ENCODE assay signal across 8 cellular contexts in the genomic region with DNA sequence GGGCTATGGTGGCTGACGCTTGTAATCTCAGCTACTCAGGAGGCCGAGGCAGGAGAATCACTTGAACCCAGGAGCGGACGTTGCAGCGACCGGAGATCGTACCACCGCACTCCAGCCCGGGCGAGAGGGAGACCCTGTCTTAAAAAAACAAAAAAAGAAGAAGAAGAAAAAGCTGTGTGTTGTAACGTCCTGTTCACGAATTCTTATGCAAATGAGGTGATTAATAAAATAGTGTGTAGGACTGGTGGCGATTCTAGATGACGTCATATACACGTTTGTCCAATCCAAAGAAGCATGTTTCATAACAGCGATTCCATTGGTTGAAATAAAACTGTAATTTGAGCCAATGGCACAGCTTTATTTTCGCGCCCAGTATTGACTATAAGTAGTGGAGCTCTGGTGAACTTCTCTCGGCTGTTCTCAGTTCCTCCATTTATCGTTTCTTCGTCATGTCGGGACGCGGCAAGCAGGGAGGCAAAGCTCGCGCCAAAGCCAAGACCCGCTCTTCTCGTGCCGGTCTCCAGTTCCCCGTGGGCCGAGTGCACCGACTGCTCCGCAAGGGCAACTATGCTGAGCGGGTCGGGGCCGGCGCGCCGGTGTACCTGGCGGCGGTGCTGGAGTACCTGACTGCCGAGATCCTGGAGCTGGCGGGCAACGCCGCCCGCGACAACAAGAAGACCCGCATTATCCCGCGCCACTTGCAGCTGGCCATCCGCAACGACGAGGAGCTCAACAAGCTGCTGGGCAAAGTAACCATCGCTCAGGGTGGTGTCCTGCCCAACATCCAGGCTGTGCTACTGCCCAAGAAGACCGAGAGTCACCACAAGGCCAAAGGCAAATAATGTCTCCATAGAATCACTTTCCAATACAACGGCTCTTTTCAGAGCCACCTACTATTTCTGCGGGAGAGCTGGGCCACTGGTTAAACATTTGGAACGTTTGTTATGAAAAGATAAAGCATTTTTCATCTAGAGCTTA. TPM values are rescaled to one million over a fixed set of nuclear protein-coding genes. Genes with fewer than 3 reads are reported as not detected.
DNase-seq lines count a peak whose midpoint lies in the region; ATAC-seq and TF ChIP-seq lines count a peak whose summit lies in the region.

No MANE protein-coding gene starts in this region.

- H3K27me3 Mint-ChIP-seq in CD8-positive, alpha-beta T cell (ENCODE audit: low read depth) = no peaks in the 10 kb centered on the region
- H3K27me3 Mint-ChIP-seq in activated CD4-positive, alpha-beta memory T cell treated with anti-CD3 and anti-CD28 coated beads, Interleukin-2, amount 10 ng/mL, durations not matched to agents 7 days and 5 days = peaks cover 4% of the 10 kb centered on the region
- no peaks in the 10 kb centered on the region for H3K27me3 Mint-ChIP-seq in effector memory CD8-positive, alpha-beta T cell

- peak overlapping the region; percentile 94 for H3K27ac Mint-ChIP-seq in CD8-positive, alpha-beta T cell
- H3K27ac Mint-ChIP-seq in activated CD4-positive, alpha-beta memory T cell treated with anti-CD3 and anti-CD28 coated beads, Interleukin-2, amount 10 ng/mL, durations not matched to agents 7 days and 5 days = peak overlapping the region; percentile 99
- H3K27ac Mint-ChIP-seq in effector memory CD8-positive, alpha-beta T cell = peak overlapping the region; percentile 92 to 95

- peaks cover 8% of the 10 kb centered on the region for H3K36me3 Mint-ChIP-seq in CD8-positive, alpha-beta T cell
- H3K36me3 Mint-ChIP-seq in activated CD4-positive, alpha-beta memory T cell treated with anti-CD3 and anti-CD28 coated beads, Interleukin-2, amount 10 ng/mL, durations not matched to agents 7 days and 5 days (ENCODE audit: low read depth) = peaks cover 18% of the 10 kb centered on the region
- peaks cover 48% of the 10 kb centered on the region for H3K36me3 Mint-ChIP-seq in effector memory CD8-positive, alpha-beta T cell (ENCODE audit: insufficient read depth)

- H3K4me3 ChIP-seq in CD8-positive, alpha-beta T cell (ENCODE audit: low read depth, low read length) = peak overlapping the region; percentile 71

- DNase-seq in CD8-positive, alpha-beta T cell = peak; percentile 37 to 77 (median 55)
- peak; percentile 99 for DNase-seq in NCI-H748 treated with DMSO at 0.1 percent for 48 hours (lab: John Stamatoyannopoulos, UW)
- peak; percentile 85 for DNase-seq in activated CD4-positive, alpha-beta memory T cell treated with anti-CD3 and anti-CD28 coated beads, Interleukin-2, amount 10 ng/mL, durations not matched to agents 7 days and 5 days
- peak; percentile 68 to 76 (median 71) for DNase-seq in effector memory CD8-positive, alpha-beta T cell
- peak; percentile 97 for DNase-seq in medulla oblongata (ENCODE audit: extremely low spot score)
- peak; percentile 37 for DNase-seq in stimulated activated CD8-positive, alpha-beta memory T cell treated with anti-CD3 and anti-CD28 coated beads, Interleukin-15, amount 100 ng/mL, for 24 hours (ENCODE audit: low read depth)

- peaks cover 2% of the 10 kb centered on the region for H3K9me3 Mint-ChIP-seq in CD8-positive, alpha-beta T cell
- no peaks in the 10 kb centered on the region for H3K9me3 Mint-ChIP-seq in activated CD4-positive, alpha-beta memory T cell treated with anti-CD3 and anti-CD28 coated beads, Interleukin-2, amount 10 ng/mL, durations not matched to agents 7 days and 5 days
- peaks cover 0 to 2% of the 10 kb centered on the region in 2 donors for H3K9me3 Mint-ChIP-seq in effector memory CD8-positive, alpha-beta T cell

- H3K4me1 Mint-ChIP-seq in CD8-positive, alpha-beta T cell (ENCODE audit: low read depth) = peaks cover 38% of the 10 kb centered on the region
- H3K4me1 Mint-ChIP-seq in activated CD4-positive, alpha-beta memory T cell treated with anti-CD3 and anti-CD28 coated beads, Interleukin-2, amount 10 ng/mL, durations not matched to agents 7 days and 5 days = peaks cover 61% of the 10 kb centered on the region
- peaks cover 35 to 43% of the 10 kb centered on the region in 2 donors for H3K4me1 Mint-ChIP-seq in effector memory CD8-positive, alpha-beta T cell (ENCODE audit: low read depth in 2 of 2)

- H3K4me3 Mint-ChIP-seq in CD8-positive, alpha-beta T cell = peak overlapping the region; percentile 95
- peak overlapping the region; percentile 81 for H3K4me3 Mint-ChIP-seq in activated CD4-positive, alpha-beta memory T cell treated with anti-CD3 and anti-CD28 coated beads, Interleukin-2, amount 10 ng/mL, durations not matched to agents 7 days and 5 days
- peak overlapping the region; percentile 87 to 92 for H3K4me3 Mint-ChIP-seq in effector memory CD8-positive, alpha-beta T cell

- intact Hi-C loops in CD8-positive, alpha-beta T cell (cut with DNase I, micrococcal nuclease) = loop anchor here (1.0 to 2.0 kb wide), 5 partner anchors 26 to 1742 kb away; a partner anchor contains a TSS

- peak overlapping the region; percentile 67 for H3K27ac ChIP-seq in CD8-positive, alpha-beta T cell (ENCODE audit: low read depth, low read length)

- peaks cover 17% of the 10 kb centered on the region for H3K4me1 ChIP-seq in CD8-positive, alpha-beta T cell (ENCODE audit: insufficient read depth, low read length)

- no peaks in the 10 kb centered on the region for H3K36me3 ChIP-seq in CD8-positive, alpha-beta T cell (ENCODE audit: insufficient read depth, low read length)

- POLR2A ChIA-PET in CD8-positive, alpha-beta T cell (lab: Charles Lee) = interaction anchor here (0.6 to 16.3 kb wide), 33 partner anchors 8 to 1848 kb away, joined by 3 to 746 read pairs (median 5); a partner anchor contains a TSS
- POLR2A ChIA-PET in activated CD4-positive, alpha-beta memory T cell treated with anti-CD3 and anti-CD28 coated beads, Interleukin-2, amount 10 ng/mL, durations not matched to agents 7 days and 5 days (lab: Charles Lee) = interaction anchor here (0.7 to 18.7 kb wide), 61 partner anchors 8 to 1848 kb away, joined by 3 to 2396 read pairs (median 10); a partner anchor contains a TSS

- TF ChIP-seq CTCF in CD8-positive, alpha-beta T cell (IDR thresholded peaks at IDR 0.05) = no peak

- ATAC-seq in CD8-positive, alpha-beta T cell = peak; percentile 83
- peak; percentile 54 for ATAC-seq in GM19463 (IDR thresholded peaks at IDR 0.05; ENCODE audit: unreplicated experiment)
- peak; percentile 48 for ATAC-seq in HG03571 (IDR thresholded peaks at IDR 0.05; ENCODE audit: unreplicated experiment)
- peak; percentile 78 for ATAC-seq in effector memory CD8-positive, alpha-beta T cell (replicated peaks)

- no peaks in the 10 kb centered on the region for H3K9me3 ChIP-seq in CD8-positive, alpha-beta T cell (ENCODE audit: low read length)

- no peaks in the 10 kb centered on the region for H3K27me3 ChIP-seq in CD8-positive, alpha-beta T cell (ENCODE audit: insufficient read depth, low read length)

- CTCF ChIA-PET in CD8-positive, alpha-beta T cell (lab: Charles Lee) = interaction anchor here (1.0 to 11.0 kb wide), 12 partner anchors 9 to 69 kb away, joined by 3 to 159 read pairs (median 4); a partner anchor contains a TSS
- CTCF ChIA-PET in activated CD4-positive, alpha-beta memory T cell treated with anti-CD3 and anti-CD28 coated beads, Interleukin-2, amount 10 ng/mL, durations not matched to agents 7 days and 5 days (lab: Charles Lee) = interaction anchor here (0.7 to 13.2 kb wide), 13 partner anchors 15 to 1669 kb away, joined by 3 to 190 read pairs (median 11); a partner anchor contains a TSS

RNA-seq across cellular contexts. Expression of a gene that starts 47.0 kb away (rescaled TPM):
- not detected for total RNA-seq in CD8-positive, alpha-beta T cell
- total RNA-seq in activated CD4-positive, alpha-beta memory T cell treated with anti-CD3 and anti-CD28 coated beads, Interleukin-2, amount 10 ng/mL, durations not matched to agents 7 days and 5 days = not detected

Comparison
In these comparisons a context has a peak if more than half of its experiments do, and no peak if none do; other contexts are left out.
1. Peak in every context shown above with its lines: DNase-seq, ATAC-seq, H3K4me3 ChIP-seq and H3K27ac ChIP-seq.
2. DNase-seq: peak in every context shown above with its lines; median percentile 99 in NCI-H748 treated with DMSO at 0.1 percent for 48 hours; 97 in medulla oblongata; 85 in activated CD4-positive, alpha-beta memory T cell treated with anti-CD3 and anti-CD28 coated beads, Interleukin-2, amount 10 ng/mL, durations not matched to agents 7 days and 5 days; 71 in effector memory CD8-positive, alpha-beta T cell; 55 in CD8-positive, alpha-beta T cell; 37 in stimulated activated CD8-positive, alpha-beta memory T cell treated with anti-CD3 and anti-CD28 coated beads, Interleukin-15, amount 100 ng/mL, for 24 hours.